ENCODE assay signal across 1 cellular context in genomic region chr12:50066402-50066801, GRCh38.
A peak's percentile ranks its signal among the peaks of the same experiment; 100 is the strongest.
TF ChIP-seq lines count a peak whose summit lies in the region.

No MANE protein-coding gene starts in this region.

TF ChIP-seq in H1, 55 proteins besides CTCF, POLR2A, EP300 and RAD21:
- TF ChIP-seq GABPA (IDR thresholded peaks at IDR 0.05; ENCODE audit: borderline replicate concordance, insufficient read depth, low read length) (no peak), ZNF274 (IDR thresholded peaks at IDR 0.05; ENCODE audit: borderline replicate concordance, extremely low read depth, low read length) (no peak), SP4 (IDR thresholded peaks at IDR 0.05; ENCODE audit: low read length) (no peak), FOSL1 (IDR thresholded peaks at IDR 0.05; ENCODE audit: insufficient read depth, low read depth, low read length) (no peak), TCF12 (IDR thresholded peaks at IDR 0.05; ENCODE audit: low read depth, low read length) (no peak), TAF7 (optimal IDR thresholded peaks at IDR 0.05; ENCODE audit: borderline replicate concordance, low read depth, low read length) (no peak), SRF (IDR thresholded peaks at IDR 0.05; ENCODE audit: low read depth, low read length) (peak; percentile 95), ASH2L (IDR thresholded peaks at IDR 0.05; ENCODE audit: low read length) (peak; percentile 21), EZH2 (IDR thresholded peaks at IDR 0.05; ENCODE audit: low read depth, low read length, severe bottlenecking) (no peak), CHD2 (IDR thresholded peaks at IDR 0.05; ENCODE audit: low read length) (no peak), CHD7 (IDR thresholded peaks at IDR 0.05; ENCODE audit: insufficient replicate concordance, low read length) (no peak), ATF2 (IDR thresholded peaks at IDR 0.05; ENCODE audit: low read length) (peak; percentile 76; the same call in 1 of the 2 replicates), GTF2F1 (IDR thresholded peaks at IDR 0.05; ENCODE audit: borderline replicate concordance, low read depth, low read length) (no peak), KDM4A (IDR thresholded peaks at IDR 0.05; ENCODE audit: low read depth, low read length, severe bottlenecking) (no peak), CEBPB (IDR thresholded peaks at IDR 0.05; ENCODE audit: low read depth, low read length) (peak; percentile 92), JUN (IDR thresholded peaks at IDR 0.05; ENCODE audit: low read depth, low read length) (no peak), POU5F1 (IDR thresholded peaks at IDR 0.05; ENCODE audit: low read depth, low read length) (no peak), POLR2AphosphoS5 (IDR thresholded peaks at IDR 0.05; ENCODE audit: low read depth, low read length) (no peak), RXRA (IDR thresholded peaks at IDR 0.05; ENCODE audit: insufficient read depth, low read depth, low read length) (no peak), HDAC2 (IDR thresholded peaks at IDR 0.05; ENCODE audit: borderline replicate concordance in 1 of 2, low read depth in 2 of 2, low read length in 2 of 2) (no peak), YY1 (IDR thresholded peaks at IDR 0.05; ENCODE audit: low read depth, low read length) (no peak), CTBP2 (IDR thresholded peaks at IDR 0.05; ENCODE audit: borderline replicate concordance, insufficient read depth, insufficient read length, low read length) (no peak), NANOG (IDR thresholded peaks at IDR 0.05; ENCODE audit: insufficient read depth, low read depth, low read length, poor library complexity, severe bottlenecking) (no peak), TEAD4 (IDR thresholded peaks at IDR 0.05; ENCODE audit: low read depth, low read length) (peak; percentile 91), ATF3 (IDR thresholded peaks at IDR 0.05; ENCODE audit: insufficient read depth, low read depth, low read length) (peak; percentile 82), MAFK (IDR thresholded peaks at IDR 0.05; ENCODE audit: low read depth, low read length) (no peak), RFX5 (IDR thresholded peaks at IDR 0.05; ENCODE audit: borderline replicate concordance, low read depth, low read length) (no peak), CBX8 (IDR thresholded peaks at IDR 0.05; ENCODE audit: borderline replicate concordance, low read depth, low read length) (no peak), HDAC6 (IDR thresholded peaks at IDR 0.05; ENCODE audit: low read depth, low read length) (no peak), BCL11A (IDR thresholded peaks at IDR 0.05; ENCODE audit: low read depth in 2 of 2, low read length in 2 of 2) (no peak), MAX (IDR thresholded peaks at IDR 0.05) (no peak), SIRT6 (IDR thresholded peaks at IDR 0.05; ENCODE audit: low read length) (no peak), EGR1 (IDR thresholded peaks at IDR 0.05; ENCODE audit: borderline replicate concordance, low read depth, low read length) (no peak), JUND (IDR thresholded peaks at IDR 0.05; ENCODE audit: low read length) (peak; percentile 25; the same call in 1 of the 2 replicates), KDM5A (IDR thresholded peaks at IDR 0.05; ENCODE audit: low read length) (no peak)
